In the genomic region with DNA sequence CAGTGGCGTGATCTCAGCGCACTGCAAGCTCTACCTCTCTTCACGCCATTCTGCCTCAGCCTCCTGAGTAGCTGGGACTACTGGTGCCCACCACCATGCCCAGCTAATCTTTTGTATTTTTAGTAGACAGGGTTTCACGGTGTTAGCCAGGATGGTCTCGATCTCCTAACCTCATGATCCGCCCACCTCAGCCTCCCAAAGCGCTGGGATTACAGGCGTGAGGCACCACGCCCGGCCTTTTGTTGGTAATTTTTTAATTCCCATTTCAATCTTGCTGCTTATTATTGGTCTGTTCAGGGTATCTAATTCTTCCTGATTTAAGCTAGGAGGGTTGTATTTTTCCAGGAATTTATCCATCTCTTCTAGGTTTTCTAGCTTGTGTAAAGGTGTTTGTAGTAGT, we compare ENCODE assay signal across 8 cellular contexts. TPM values are rescaled to one million over a fixed set of nuclear protein-coding genes. Genes with fewer than 3 reads are reported as not detected.
DNase-seq lines count a peak whose midpoint lies in the region; ATAC-seq and TF ChIP-seq lines count a peak whose summit lies in the region.
"Not testable (repeated sequence)": the region's sequence is repeated elsewhere in the genome, so short reads cannot be mapped to it uniquely, and the experiment has no call there.

No MANE protein-coding gene starts in this region.

- intact Hi-C loops in activated naive CD4-positive, alpha-beta T cell treated with anti-CD3 and anti-CD28 coated beads for 36 hours (cut with micrococcal nuclease): loop anchor here (1.0 kb wide), 3 partner anchors 18 to 237 kb away; a partner anchor contains a TSS
- intact Hi-C loops in natural killer cell (cut with micrococcal nuclease): not testable (repeated sequence)

- H3K4me3 Mint-ChIP-seq in IgD-negative memory B cell (peak overlapping the region; percentile 56 to 91 (median 82)), natural killer cell (peak overlapping the region; percentile 89)
- H3K4me3 Mint-ChIP-seq in activated CD4-positive, alpha-beta memory T cell treated with anti-CD3 and anti-CD28 coated beads, Interleukin-2, amount 10 ng/mL, durations not matched to agents 7 days and 5 days: peak overlapping the region; percentile 45
- peak overlapping the region; percentile 42 for H3K4me3 Mint-ChIP-seq in activated naive CD4-positive, alpha-beta T cell treated with anti-CD3 and anti-CD28 coated beads for 36 hours

- not testable (repeated sequence) for H3K27me3 ChIP-seq in BLaER1 treated with 17β-estradiol and CSF1 and Interleukin-3, amounts not matched to agents 10 nM and 100 nM; SU-DHL-6 (ENCODE audit: low read length); effector memory CD4-positive, alpha-beta T cell (replicated peaks; ENCODE audit: control insufficient read depth, insufficient read depth, low read length, poor library complexity, severe bottlenecking); thymus (ENCODE audit: control insufficient read depth, insufficient read depth)

- not testable (repeated sequence) for DNase-seq in activated CD4-positive, alpha-beta memory T cell treated with anti-CD3 and anti-CD28 coated beads, Interleukin-2, amount 10 ng/mL, durations not matched to agents 7 days and 5 days; activated naive CD4-positive, alpha-beta T cell treated with anti-CD3 and anti-CD28 coated beads for 36 hours; effector memory CD4-positive, alpha-beta T cell; natural killer cell

- TF ChIP-seq CTCF in SU-DHL-6 (IDR thresholded peaks at IDR 0.05; ENCODE audit: insufficient read depth, low read length, poor library complexity, severe bottlenecking); natural killer cell (IDR thresholded peaks at IDR 0.05): not testable (repeated sequence)

- not testable (repeated sequence) for H3K27me3 Mint-ChIP-seq in IgD-negative memory B cell; activated CD4-positive, alpha-beta memory T cell treated with anti-CD3 and anti-CD28 coated beads, Interleukin-2, amount 10 ng/mL, durations not matched to agents 7 days and 5 days; activated naive CD4-positive, alpha-beta T cell treated with anti-CD3 and anti-CD28 coated beads for 36 hours (ENCODE audit: low read depth); natural killer cell (ENCODE audit: low read depth in 2 of 2)

- POLR2A ChIA-PET in activated CD4-positive, alpha-beta memory T cell treated with anti-CD3 and anti-CD28 coated beads, Interleukin-2, amount 10 ng/mL, durations not matched to agents 7 days and 5 days (lab: Charles Lee): interaction anchor here (0.6 to 3.5 kb wide), 4 partner anchors 8 to 237 kb away, joined by 3 to 24 read pairs (median 6); a partner anchor contains a TSS

- peaks cover 30% of the 10 kb centered on the region for H3K79me2 ChIP-seq in SU-DHL-6 (ENCODE audit: insufficient read depth, low read length)

- H3K9me3 ChIP-seq in BLaER1 treated with 17β-estradiol and CSF1 and Interleukin-3, amounts not matched to agents 10 nM and 100 nM (replicated peaks in 1 of 11): peaks cover 10 to 23% (median 18%) of the 10 kb centered on the region in 11 experiments; a peak in 19 of 22 replicates
- not testable (repeated sequence) for H3K9me3 ChIP-seq in SU-DHL-6 (ENCODE audit: insufficient read depth, low read length); effector memory CD4-positive, alpha-beta T cell (ENCODE audit: control insufficient read depth, low read length); thymus (ENCODE audit: control insufficient read depth)

- H3K36me3 ChIP-seq in BLaER1 treated with 17β-estradiol and CSF1 and Interleukin-3, amounts not matched to agents 10 nM and 100 nM: peaks cover 8 to 92% (median 69%) of the 10 kb centered on the region in 11 experiments
- H3K36me3 ChIP-seq in SU-DHL-6 (ENCODE audit: low read length): peaks cover 34% of the 10 kb centered on the region
- H3K36me3 ChIP-seq in effector memory CD4-positive, alpha-beta T cell (ENCODE audit: control insufficient read depth, insufficient read depth, low read length); thymus (ENCODE audit: control insufficient read depth, insufficient read depth): not testable (repeated sequence)

- not testable (repeated sequence) for H3K9me2 ChIP-seq in SU-DHL-6 (replicated peaks; ENCODE audit: insufficient read depth, low read length)

- 99% methylated on average over 10 of the region's 10 CpGs for WGBS in thymus

- not testable (repeated sequence) for H3K9ac ChIP-seq in BLaER1 treated with 17β-estradiol and CSF1 and Interleukin-3, amounts not matched to agents 10 nM and 100 nM; SU-DHL-6 (ENCODE audit: low read length)

- CTCF ChIA-PET in activated CD4-positive, alpha-beta memory T cell treated with anti-CD3 and anti-CD28 coated beads, Interleukin-2, amount 10 ng/mL, durations not matched to agents 7 days and 5 days (lab: Charles Lee): interaction anchor here (1.0 kb wide), 1 partner anchor 11 kb away, joined by 5 read pairs; no protein-coding TSS in a partner anchor
- CTCF ChIA-PET in activated naive CD4-positive, alpha-beta T cell treated with anti-CD3 and anti-CD28 coated beads for 36 hours (lab: Charles Lee): interaction anchor here (1.2 to 1.8 kb wide), 5 partner anchors 12 to 330 kb away, joined by 3 to 7 read pairs (median 4); a partner anchor contains a TSS

- peaks cover 38 to 54% (median 51%) of the 10 kb centered on the region in 3 donors for H3K4me1 Mint-ChIP-seq in IgD-negative memory B cell
- H3K4me1 Mint-ChIP-seq in activated CD4-positive, alpha-beta memory T cell treated with anti-CD3 and anti-CD28 coated beads, Interleukin-2, amount 10 ng/mL, durations not matched to agents 7 days and 5 days: peaks cover 38% of the 10 kb centered on the region
- H3K4me1 Mint-ChIP-seq in activated naive CD4-positive, alpha-beta T cell treated with anti-CD3 and anti-CD28 coated beads for 36 hours (ENCODE audit: low read depth): peaks cover 41% of the 10 kb centered on the region
- peaks cover 28 to 35% of the 10 kb centered on the region in 2 donors for H3K4me1 Mint-ChIP-seq in natural killer cell

- H3F3A ChIP-seq in SU-DHL-6 (ENCODE audit: insufficient read depth): not testable (repeated sequence)

- not testable (repeated sequence) for H3K4me3 ChIP-seq in BLaER1 treated with 17β-estradiol and CSF1 and Interleukin-3, amounts not matched to agents 10 nM and 100 nM; SU-DHL-6 (ENCODE audit: insufficient read depth, low read length, poor library complexity, severe bottlenecking); effector memory CD4-positive, alpha-beta T cell (ENCODE audit: insufficient read depth, low read depth, low read length, poor library complexity, severe bottlenecking); thymus (ENCODE audit: low read length)

- H3K27ac Mint-ChIP-seq in IgD-negative memory B cell: peak overlapping the region; percentile 12 to 95 (median 69)
- peak overlapping the region; percentile 85 for H3K27ac Mint-ChIP-seq in activated CD4-positive, alpha-beta memory T cell treated with anti-CD3 and anti-CD28 coated beads, Interleukin-2, amount 10 ng/mL, durations not matched to agents 7 days and 5 days
- peak overlapping the region; percentile 72 for H3K27ac Mint-ChIP-seq in activated naive CD4-positive, alpha-beta T cell treated with anti-CD3 and anti-CD28 coated beads for 36 hours
- H3K27ac Mint-ChIP-seq in natural killer cell: peak overlapping the region; percentile 89 to 90

- peak overlapping the region; percentile 6 to 59 (median 31); a peak in 12 of 22 replicates for H3K4me2 ChIP-seq in BLaER1 treated with 17β-estradiol and CSF1 and Interleukin-3, amounts not matched to agents 10 nM and 100 nM
- H3K4me2 ChIP-seq in SU-DHL-6 (ENCODE audit: low read depth, low read length, poor library complexity, severe bottlenecking): peak overlapping the region; percentile 38

- H4K20me1 ChIP-seq in BLaER1 treated with 17β-estradiol and CSF1 and Interleukin-3, amounts not matched to agents 10 nM and 100 nM; SU-DHL-6 (ENCODE audit: low read depth, low read length): not testable (repeated sequence)

- H2AFZ ChIP-seq in SU-DHL-6 (ENCODE audit: low read depth, low read length, severe bottlenecking): not testable (repeated sequence)

- peaks cover 4 to 13% (median 10%) of the 10 kb centered on the region in 10 experiments; a peak in 12 of 20 replicates for H3K4me1 ChIP-seq in BLaER1 treated with 17β-estradiol and CSF1 and Interleukin-3, amounts not matched to agents 10 nM and 100 nM
- not testable (repeated sequence) for H3K4me1 ChIP-seq in effector memory CD4-positive, alpha-beta T cell (ENCODE audit: control insufficient read depth, insufficient read depth, low read length, poor library complexity, severe bottlenecking); thymus (ENCODE audit: control insufficient read depth, insufficient read depth, low read length)

- peak overlapping the region in 4 of 11 experiments; percentile 7 to 26 (median 14); a peak in 1 of 22 replicates for H3K27ac ChIP-seq in BLaER1 treated with 17β-estradiol and CSF1 and Interleukin-3, amounts not matched to agents 10 nM and 100 nM
- 0 out of 2 replicates have a peak overlapping the region, but pooled peaks have one; percentile 29 for H3K27ac ChIP-seq in SU-DHL-6 (ENCODE audit: low read depth, low read length)
- peak overlapping the region; percentile 37 for H3K27ac ChIP-seq in effector memory CD4-positive, alpha-beta T cell (ENCODE audit: insufficient read depth, low read length, poor library complexity, severe bottlenecking)
- peak overlapping the region; percentile 58 for H3K27ac ChIP-seq in thymus (ENCODE audit: low read depth)

- not testable (repeated sequence) for H3K9me3 Mint-ChIP-seq in IgD-negative memory B cell; activated CD4-positive, alpha-beta memory T cell treated with anti-CD3 and anti-CD28 coated beads, Interleukin-2, amount 10 ng/mL, durations not matched to agents 7 days and 5 days; activated naive CD4-positive, alpha-beta T cell treated with anti-CD3 and anti-CD28 coated beads for 36 hours; natural killer cell

- H3K36me3 Mint-ChIP-seq in IgD-negative memory B cell (peaks cover 16% of the 10 kb centered on the region), natural killer cell (peaks cover 16% of the 10 kb centered on the region)
- H3K36me3 Mint-ChIP-seq in activated CD4-positive, alpha-beta memory T cell treated with anti-CD3 and anti-CD28 coated beads, Interleukin-2, amount 10 ng/mL, durations not matched to agents 7 days and 5 days (ENCODE audit: low read depth): peaks cover 55% of the 10 kb centered on the region
- H3K36me3 Mint-ChIP-seq in activated naive CD4-positive, alpha-beta T cell treated with anti-CD3 and anti-CD28 coated beads for 36 hours (ENCODE audit: low read depth): peaks cover 85% of the 10 kb centered on the region

- not testable (repeated sequence) for ATAC-seq in natural killer cell

RNA-seq across cellular contexts. Expression of a gene that starts 18.2 kb away (rescaled TPM):
- polyA plus RNA-seq in IgD-negative memory B cell: 1.7 TPM
- total RNA-seq in activated CD4-positive, alpha-beta memory T cell treated with anti-CD3 and anti-CD28 coated beads, Interleukin-2, amount 10 ng/mL, durations not matched to agents 7 days and 5 days: 10 to 100 TPM; 10.1 to 11.0 TPM
- 10 to 100 TPM; 15.8 to 18.0 TPM for total RNA-seq in activated naive CD4-positive, alpha-beta T cell treated with anti-CD3 and anti-CD28 coated beads for 36 hours
- 1 to 10 TPM in 2 of 3 donors, under 1 TPM in 1; 0.89 to 2.4 (median 1.8) TPM for total RNA-seq in natural killer cell
- polyA plus RNA-seq in thymus: 2.3 TPM

RNA-seq across cellular contexts. Expression of a gene that starts 19.6 kb away (rescaled TPM):
- polyA plus RNA-seq in IgD-negative memory B cell: 48.8 TPM
- 10 to 100 TPM; 24.5 to 30.1 TPM for total RNA-seq in activated CD4-positive, alpha-beta memory T cell treated with anti-CD3 and anti-CD28 coated beads, Interleukin-2, amount 10 ng/mL, durations not matched to agents 7 days and 5 days
- 10 to 100 TPM; 23.0 to 23.3 TPM for total RNA-seq in activated naive CD4-positive, alpha-beta T cell treated with anti-CD3 and anti-CD28 coated beads for 36 hours
- 10 to 100 TPM; 28.1 to 30.0 (median 30.0) TPM for total RNA-seq in natural killer cell
- polyA plus RNA-seq in thymus: 38.4 TPM
